11 cellular contexts compared by ENCODE assay signal in genomic region chr5:74762599-74762998, GRCh38. TPM values are rescaled to one million over a fixed set of nuclear protein-coding genes. Genes with fewer than 3 reads are reported as not detected.
A peak's percentile ranks its signal among the peaks of the same experiment; 100 is the strongest.
DNase-seq lines count a peak whose midpoint lies in the region; ATAC-seq, FAIRE-seq and TF ChIP-seq lines count a peak whose summit lies in the region.
"Had no signal": no experiment of that assay in that cellular context is flagged by ENCODE, and none has a peak within 500 bp of the region (broad histone marks: within the 10 kb centered on the region; RNA-seq: fewer than 3 reads in every experiment).

No MANE protein-coding gene starts in this region.

- WGBS in HepG2 (ENCODE audit: low lambda C conversion rate) = 98% methylated on average over 2 of the region's 2 CpGs
- 89% methylated on average over 2 of the region's 2 CpGs for WGBS in right lobe of liver (ENCODE audit: insufficient coverage, low coverage, low lambda C conversion rate, missing lambda C conversion rate)
- 84% methylated on average over 2 of the region's 2 CpGs for WGBS in suprapubic skin
- WGBS in thyroid gland, 2 donors = 96 to 97% methylated on average over 2 of the region's 2 CpGs

- TF ChIP-seq POLR2A in HepG2 (IDR thresholded peaks at IDR 0.05; ENCODE audit: insufficient read depth in 1 of 2, low read depth in 2 of 2, low read length in 2 of 2) = no peak
- TF ChIP-seq POLR2A in right lobe of liver (IDR thresholded peaks at IDR 0.05) = no peak
- TF ChIP-seq POLR2A in suprapubic skin (IDR thresholded peaks at IDR 0.05) = no peak
- TF ChIP-seq POLR2A in thyroid gland (IDR thresholded peaks at IDR 0.05) = no peak
- TF ChIP-seq POLR2A in Peyer's patch (IDR thresholded peaks at IDR 0.05) = no peak

- no peak overlapping the region for H3K4me3 ChIP-seq in HepG2 (replicated peaks in 1 of 3; ENCODE audit: insufficient read depth in 1 of 3, low read depth in 2 of 3, low read length in 3 of 3)
- no peak overlapping the region for H3K4me3 ChIP-seq in right lobe of liver
- no peak overlapping the region for H3K4me3 ChIP-seq in suprapubic skin
- no peak overlapping the region for H3K4me3 ChIP-seq in thyroid gland (replicated peaks in 1 of 3)
- H3K4me3 ChIP-seq in Peyer's patch = no peak overlapping the region

- no peak overlapping the region for H3K27ac ChIP-seq in HepG2 (ENCODE audit: extremely low read length, insufficient read depth, low read length)
- H3K27ac ChIP-seq in right lobe of liver = no peak overlapping the region
- H3K27ac ChIP-seq in epithelial cell of prostate = peak overlapping the region; percentile 92
- H3K27ac ChIP-seq in suprapubic skin = no peak overlapping the region
- no peak overlapping the region for H3K27ac ChIP-seq in thyroid gland
- no peak overlapping the region for H3K27ac ChIP-seq in Peyer's patch

- ATAC-seq in HepG2 (no peak), right lobe of liver (no peak)
- peak; percentile 64 for ATAC-seq in stimulated activated effector memory CD8-positive, alpha-beta T cell treated with anti-CD3 and anti-CD28 coated beads, Interleukin-12 subunit alpha, Interleukin-12 subunit beta, amount 100 ng/mL, for 72 hours

- POLR2A ChIA-PET in HepG2 (lab: Yijun Ruan, JAX) = no interaction called here

- intact Hi-C loops in HepG2 (cut with micrococcal nuclease; ENCODE audit: unreplicated experiment) (no loop called here), right lobe of liver (cut with DNase I) (loop anchor here (10.0 kb wide), 2 partner anchors 142 to 152 kb away; no protein-coding TSS in a partner anchor), thyroid gland (cut with DNase I) (no loop called here)

- FAIRE-seq in HepG2 (lab: Jason Lieb, UNC) (no peak), RCC 7860 (lab: Jason Lieb, UNC) (peak; percentile 87)

- H3K36me3 ChIP-seq in HepG2 (replicated peaks in 1 of 2; ENCODE audit: control insufficient read depth in 1 of 2, insufficient read depth in 2 of 2, low read length in 2 of 2) = peaks cover 4 to 31% of the 10 kb centered on the region in 2 experiments
- peaks cover 0 to 32% (median 2%) of the 10 kb centered on the region in 4 donors for H3K36me3 ChIP-seq in right lobe of liver
- peaks cover 30% of the 10 kb centered on the region for H3K36me3 ChIP-seq in suprapubic skin
- peaks cover 8 to 11% of the 10 kb centered on the region in 2 donors for H3K36me3 ChIP-seq in thyroid gland
- H3K36me3 ChIP-seq in Peyer's patch = peaks cover 0 to 39% (median 0%) of the 10 kb centered on the region in 3 donors

- H3K9me3 Mint-ChIP-seq in stimulated activated effector memory CD8-positive, alpha-beta T cell treated with anti-CD3 and anti-CD28 coated beads, Interleukin-12 subunit alpha, Interleukin-12 subunit beta, amount 100 ng/mL, for 72 hours = no peaks in the 10 kb centered on the region
- H3K9me3 Mint-ChIP-seq: CD8-positive, alpha-beta memory T cell had no signal

- no peak overlapping the region for H2AFZ ChIP-seq in HepG2 (ENCODE audit: low read length)

- H3K4me1 ChIP-seq in HepG2 (ENCODE audit: insufficient read depth, low read length) (peaks cover 17% of the 10 kb centered on the region), right lobe of liver (peaks cover 0 to 13% (median 5%) of the 10 kb centered on the region in 4 donors), suprapubic skin (peaks cover 19% of the 10 kb centered on the region), thyroid gland (peaks cover 12 to 17% of the 10 kb centered on the region in 2 donors), Peyer's patch (peaks cover 0 to 20% (median 3%) of the 10 kb centered on the region in 4 donors)

- no peak for TF ChIP-seq RAD21 in HepG2 (CRISPR knock-in tag; IDR thresholded peaks at IDR 0.05)

- in situ Hi-C loops in HepG2 (cut with HindIII; ENCODE audit: extremely low pct_ligation_motif_present, low pct_unique_long_range_greater_than_20kb) = no loop called here

- H3K27me3 ChIP-seq in HepG2 (ENCODE audit: control insufficient read depth in 1 of 2, insufficient read depth in 2 of 2, low read length in 2 of 2) (no peaks in the 10 kb centered on the region; a peak in 1 of 5 replicates), right lobe of liver (no peaks in the 10 kb centered on the region), suprapubic skin (no peaks in the 10 kb centered on the region), thyroid gland (no peaks in the 10 kb centered on the region), Peyer's patch (no peaks in the 10 kb centered on the region)

- no peak overlapping the region for H3K4me3 Mint-ChIP-seq in stimulated activated effector memory CD8-positive, alpha-beta T cell treated with anti-CD3 and anti-CD28 coated beads, Interleukin-12 subunit alpha, Interleukin-12 subunit beta, amount 100 ng/mL, for 72 hours

- H3K79me2 ChIP-seq in HepG2 (ENCODE audit: insufficient read depth, low read length) = peaks cover 33% of the 10 kb centered on the region

- CTCF ChIA-PET in HepG2 (lab: Yijun Ruan, JAX; ENCODE audit: low intra/inter-chr PET ratio, low total read pairs) = no interaction called here

- BruUV-seq in HepG2 (replicated peaks; lab: Mats Ljungman, UMichigan) = no TSS peak

- H3K9ac ChIP-seq in HepG2 (ENCODE audit: insufficient read depth, low read depth, low read length) = no peak overlapping the region

- TF ChIP-seq EP300 in HepG2 (IDR thresholded peaks at IDR 0.05; ENCODE audit: low read depth in 2 of 2, low read length in 2 of 2) = no peak
- no peak for TF ChIP-seq EP300 in HepG2 (CRISPR knock-in tag; IDR thresholded peaks at IDR 0.05; ENCODE audit: borderline replicate concordance)
- no peak for TF ChIP-seq EP300 in suprapubic skin (IDR thresholded peaks at IDR 0.05)

- no peak for TF ChIP-seq CTCF in HepG2 (CRISPR knock-in tag; IDR thresholded peaks at IDR 0.05)
- no peak for TF ChIP-seq CTCF in right lobe of liver (IDR thresholded peaks at IDR 0.05)
- no peak for TF ChIP-seq CTCF in suprapubic skin (IDR thresholded peaks at IDR 0.05)
- no peak for TF ChIP-seq CTCF in thyroid gland (IDR thresholded peaks at IDR 0.05)
- TF ChIP-seq CTCF in Peyer's patch (IDR thresholded peaks at IDR 0.05) = no peak

- DNase-seq in HepG2 (ENCODE audit: low spot score) (peak; percentile 22), right lobe of liver (no peak), RCC 7860 (ENCODE audit: low spot score) (peak; percentile 81), epithelial cell of prostate (ENCODE audit: low read depth, low spot score) (peak; percentile 73), suprapubic skin (ENCODE audit: low spot score in 2 of 2) (no peak), thyroid gland (no peak), Peyer's patch (no peak)
- no peak for DNase-seq in stimulated activated effector memory CD8-positive, alpha-beta T cell treated with anti-CD3 and anti-CD28 coated beads, Interleukin-12 subunit alpha, Interleukin-12 subunit beta, amount 100 ng/mL, for 72 hours (ENCODE audit: low spot score in 2 of 2)
- DNase-seq: CD8-positive, alpha-beta memory T cell; NCI-H1105 treated with DMSO at 0.1 percent for 48 hours; nucleus accumbens had no signal

- H3K9me3 ChIP-seq in HepG2 (ENCODE audit: low read length) = no peaks in the 10 kb centered on the region
- H3K9me3 ChIP-seq in right lobe of liver = no peaks in the 10 kb centered on the region
- H3K9me3 ChIP-seq in suprapubic skin = no peaks in the 10 kb centered on the region
- no peaks in the 10 kb centered on the region for H3K9me3 ChIP-seq in thyroid gland
- no peaks in the 10 kb centered on the region for H3K9me3 ChIP-seq in Peyer's patch

- H3K4me2 ChIP-seq in HepG2 (ENCODE audit: low read depth, low read length) = no peak overlapping the region

- H4K20me1 ChIP-seq in HepG2 (ENCODE audit: insufficient read depth, low read length) = no peaks in the 10 kb centered on the region

- H3K27ac Mint-ChIP-seq in stimulated activated effector memory CD8-positive, alpha-beta T cell treated with anti-CD3 and anti-CD28 coated beads, Interleukin-12 subunit alpha, Interleukin-12 subunit beta, amount 100 ng/mL, for 72 hours = no peak overlapping the region

- peaks cover 31% of the 10 kb centered on the region for H3K4me1 Mint-ChIP-seq in stimulated activated effector memory CD8-positive, alpha-beta T cell treated with anti-CD3 and anti-CD28 coated beads, Interleukin-12 subunit alpha, Interleukin-12 subunit beta, amount 100 ng/mL, for 72 hours

- peaks cover 55% of the 10 kb centered on the region for H3K36me3 Mint-ChIP-seq in stimulated activated effector memory CD8-positive, alpha-beta T cell treated with anti-CD3 and anti-CD28 coated beads, Interleukin-12 subunit alpha, Interleukin-12 subunit beta, amount 100 ng/mL, for 72 hours

RNA-seq across cellular contexts. Expression of gene GFM2, which starts 4.3 kb away (rescaled TPM):
- total RNA-seq in HepG2 (2016; rRNA removed; fragmentation: Illumina TruSeq; extraction: Trizol) (41.6 and 49.1 TPM in 2 replicates), right lobe of liver (10 to 100 TPM; 16.5 to 35.0 (median 29.7) TPM), suprapubic skin (10 to 100 TPM; 19.2 to 24.7 (median 21.2) TPM), thyroid gland (10 to 100 TPM; 26.5 to 49.0 (median 32.8) TPM), Peyer's patch (10 to 100 TPM; 21.4 to 45.3 (median 29.2) TPM)
- 7.1 and 11.4 TPM in 2 replicates for total RNA-seq in HepG2 (2016; cell fraction: cytosol; rRNA removed; fragmentation: Illumina TruSeq; extraction: Trizol; ENCODE audit: low read depth)
- 41.0 and 49.0 TPM in 2 replicates for total RNA-seq in HepG2 (2016; cell fraction: insoluble cytoplasmic fraction; rRNA removed; fragmentation: Illumina TruSeq; extraction: Trizol)
- total RNA-seq in HepG2 (2016; cell fraction: membrane; rRNA removed; fragmentation: Illumina TruSeq; extraction: Trizol) = 13.2 and 14.2 TPM in 2 replicates
- 45.1 and 45.7 TPM in 2 replicates for total RNA-seq in HepG2 (2016; cell fraction: nucleus; rRNA removed; fragmentation: Illumina TruSeq; extraction: Trizol)
- 20.4 and 22.0 TPM in 2 replicates for polyA plus RNA-seq in HepG2 (2011; rRNA removed)
- 9.6 and 14.8 TPM in 2 replicates for polyA plus RNA-seq in HepG2 (2011; cell fraction: cytosol; rRNA removed)
- polyA plus RNA-seq in HepG2 (2011; cell fraction: nucleus; rRNA removed) = 21.6 and 24.1 TPM in 2 replicates
- polyA plus RNA-seq in HepG2 (2012) = 12.4 and 17.9 TPM in 2 replicates
- polyA plus RNA-seq in HepG2 (2016; cell fraction: cytosol; fragmentation: Illumina TruSeq; extraction: Trizol; ENCODE audit: low read depth) = 1.8 and 2.0 TPM in 2 replicates
- 29.9 and 31.3 TPM in 2 replicates for polyA plus RNA-seq in HepG2 (2016; cell fraction: insoluble cytoplasmic fraction; fragmentation: Illumina TruSeq; extraction: Trizol; ENCODE audit: low read depth)
- 4.9 and 5.1 TPM in 2 replicates for polyA plus RNA-seq in HepG2 (2016; cell fraction: membrane; fragmentation: Illumina TruSeq; extraction: Trizol; ENCODE audit: low read depth)
- polyA plus RNA-seq in HepG2 (2016; cell fraction: nucleus; fragmentation: Illumina TruSeq; extraction: Trizol; ENCODE audit: insufficient read depth, low read depth) = 48.1 and 49.6 TPM in 2 replicates
- 16.6 and 28.5 TPM in 2 replicates for polyA minus RNA-seq in HepG2 (2011; rRNA and poly(A)+ RNA removed; ENCODE audit: low replicate concordance)
- polyA minus RNA-seq in HepG2 (2011; cell fraction: cytosol; rRNA and poly(A)+ RNA removed) = 14.1 and 15.7 TPM in 2 replicates
- 56.4 and 68.2 TPM in 2 replicates for polyA minus RNA-seq in HepG2 (2011; cell fraction: nucleus; rRNA and poly(A)+ RNA removed)

RNA-seq across cellular contexts. Expression of gene NSA2, which starts 4.5 kb away (rescaled TPM):
- total RNA-seq in HepG2 (2016; rRNA removed; fragmentation: Illumina TruSeq; extraction: Trizol) (101 and 157 TPM in 2 replicates), right lobe of liver (10 to 100 TPM; 19.0 to 66.3 (median 26.1) TPM), suprapubic skin (10 to 100 TPM; 47.5 to 93.8 (median 70.2) TPM), thyroid gland (100 to 1,000 TPM in 2 of 4 donors, 10 to 100 TPM in 2; 75.3 to 228 (median 93.0) TPM), Peyer's patch (10 to 100 TPM; 26.1 to 78.4 (median 40.1) TPM)
- 67.7 and 76.8 TPM in 2 replicates for total RNA-seq in HepG2 (2016; cell fraction: cytosol; rRNA removed; fragmentation: Illumina TruSeq; extraction: Trizol; ENCODE audit: low read depth)
- 103 and 174 TPM in 2 replicates for total RNA-seq in HepG2 (2016; cell fraction: insoluble cytoplasmic fraction; rRNA removed; fragmentation: Illumina TruSeq; extraction: Trizol)
- total RNA-seq in HepG2 (2016; cell fraction: membrane; rRNA removed; fragmentation: Illumina TruSeq; extraction: Trizol) = 119 and 124 TPM in 2 replicates
- total RNA-seq in HepG2 (2016; cell fraction: nucleus; rRNA removed; fragmentation: Illumina TruSeq; extraction: Trizol) = 38.5 and 51.0 TPM in 2 replicates
- polyA plus RNA-seq in HepG2 (2011; rRNA removed) = 29.1 and 33.0 TPM in 2 replicates
- polyA plus RNA-seq in HepG2 (2011; cell fraction: cytosol; rRNA removed) = 28.4 and 38.1 TPM in 2 replicates
- 7.8 and 10.0 TPM in 2 replicates for polyA plus RNA-seq in HepG2 (2011; cell fraction: nucleus; rRNA removed)
- polyA plus RNA-seq in HepG2 (2012) = 44.4 and 129 TPM in 2 replicates
- polyA plus RNA-seq in HepG2 (2016; cell fraction: cytosol; fragmentation: Illumina TruSeq; extraction: Trizol; ENCODE audit: low read depth) = 119 and 126 TPM in 2 replicates
- 204 and 206 TPM in 2 replicates for polyA plus RNA-seq in HepG2 (2016; cell fraction: insoluble cytoplasmic fraction; fragmentation: Illumina TruSeq; extraction: Trizol; ENCODE audit: low read depth)
- 143 and 173 TPM in 2 replicates for polyA plus RNA-seq in HepG2 (2016; cell fraction: membrane; fragmentation: Illumina TruSeq; extraction: Trizol; ENCODE audit: low read depth)
- polyA plus RNA-seq in HepG2 (2016; cell fraction: nucleus; fragmentation: Illumina TruSeq; extraction: Trizol; ENCODE audit: insufficient read depth, low read depth) = 66.9 and 73.6 TPM in 2 replicates
- 3.4 and 11.3 TPM in 2 replicates for polyA minus RNA-seq in HepG2 (2011; rRNA and poly(A)+ RNA removed; ENCODE audit: low replicate concordance)
- 32.8 and 34.6 TPM in 2 replicates for polyA minus RNA-seq in HepG2 (2011; cell fraction: cytosol; rRNA and poly(A)+ RNA removed)
- 14.2 and 16.7 TPM in 2 replicates for polyA minus RNA-seq in HepG2 (2011; cell fraction: nucleus; rRNA and poly(A)+ RNA removed)

Comparison
In these comparisons a context has a peak if more than half of its experiments do, and no peak if none do; other contexts are left out.
1. DNase-seq: peak in HepG2 (single experiment), RCC 7860 (single experiment) and epithelial cell of prostate (single experiment); none in right lobe of liver (0 of 3), stimulated activated effector memory CD8-positive, alpha-beta T cell treated with anti-CD3 and anti-CD28 coated beads, Interleukin-12 subunit alpha, Interleukin-12 subunit beta, amount 100 ng/mL, for 72 hours (0 of 2), suprapubic skin (0 of 2), thyroid gland (0 of 2) and Peyer's patch (0 of 3).
2. intact Hi-C loops: an anchor here in right lobe of liver (10.0 kb wide); none called in HepG2 and thyroid gland.